Comparison of ENCODE assay signal across 7 cellular contexts in genomic region chr9:113763429-113763828, GRCh38.
"Had no signal": no experiment of that assay in that cellular context is flagged by ENCODE, and none has a peak within 500 bp of the region (broad histone marks: within the 10 kb centered on the region; RNA-seq: fewer than 3 reads in every experiment).

No MANE protein-coding gene starts in this region.

- H3K9ac ChIP-seq: GM23248 had no signal

- H3K4me3 ChIP-seq: GM23248 had no signal

- DNase-seq: GM23248, GOT3, H9, HCEC 1CT, Kasumi-1, KG1 had no signal

- H2AFZ ChIP-seq: GM23248 had no signal

- H3K27ac ChIP-seq: GM23248 had no signal

- FAIRE-seq: HTR-8/SVneo had no signal
